Comparison of ENCODE assay signal across 1 cellular context in the genomic region with DNA sequence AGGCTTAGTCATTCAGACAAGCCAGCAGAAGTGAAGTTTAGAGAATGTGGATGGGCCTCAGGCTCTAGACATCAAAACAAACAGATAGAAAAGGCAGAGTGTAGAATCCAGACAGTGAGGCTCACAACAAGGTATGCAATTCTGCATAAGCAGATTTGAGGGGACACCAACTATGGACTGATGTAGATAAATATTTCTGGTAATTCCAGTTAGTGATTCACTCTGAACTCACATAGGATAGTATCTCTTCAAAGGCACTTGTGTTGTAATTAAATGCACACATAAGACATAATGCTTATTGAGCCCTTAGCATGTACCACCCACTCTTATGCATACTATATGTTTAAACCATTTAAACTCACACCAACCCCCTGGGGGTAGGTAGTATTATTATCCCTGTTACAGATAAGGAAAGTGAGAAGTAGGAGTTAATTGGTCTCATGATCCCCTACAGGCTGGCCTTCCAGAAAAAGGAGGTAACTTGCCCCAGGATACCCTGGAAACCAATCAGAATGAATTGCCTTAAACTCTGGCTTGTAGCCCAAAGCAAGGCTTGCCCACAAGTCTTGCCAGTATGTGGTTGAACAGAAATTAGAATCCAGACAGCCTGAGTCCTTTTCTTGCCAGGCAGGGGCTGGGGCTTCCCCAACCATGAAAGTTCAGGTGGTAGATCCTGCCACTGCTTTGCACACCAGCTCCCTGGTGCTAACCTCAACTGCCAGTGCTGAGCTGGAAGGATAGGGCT.
TF ChIP-seq lines count a peak whose summit lies in the region.

No MANE protein-coding gene starts in this region.

TF ChIP-seq in A549, 52 proteins besides CTCF, POLR2A, EP300 and RAD21:
- TF ChIP-seq, protein P1, sequence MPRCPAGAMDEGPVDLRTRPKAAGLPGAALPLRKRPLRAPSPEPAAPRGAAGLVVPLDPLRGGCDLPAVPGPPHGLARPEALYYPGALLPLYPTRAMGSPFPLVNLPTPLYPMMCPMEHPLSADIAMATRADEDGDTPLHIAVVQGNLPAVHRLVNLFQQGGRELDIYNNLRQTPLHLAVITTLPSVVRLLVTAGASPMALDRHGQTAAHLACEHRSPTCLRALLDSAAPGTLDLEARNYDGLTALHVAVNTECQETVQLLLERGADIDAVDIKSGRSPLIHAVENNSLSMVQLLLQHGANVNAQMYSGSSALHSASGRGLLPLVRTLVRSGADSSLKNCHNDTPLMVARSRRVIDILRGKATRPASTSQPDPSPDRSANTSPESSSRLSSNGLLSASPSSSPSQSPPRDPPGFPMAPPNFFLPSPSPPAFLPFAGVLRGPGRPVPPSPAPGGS (IDR thresholded peaks at IDR 0.05): no peak
- TF ChIP-seq RCOR1 (IDR thresholded peaks at IDR 0.05; ENCODE audit: low read depth, low read length): no peak
- no peak for TF ChIP-seq ZC3H11A (IDR thresholded peaks at IDR 0.05)
- no peak for TF ChIP-seq HOXB5 (CRISPR knock-in tag; IDR thresholded peaks at IDR 0.05)
- no peak for TF ChIP-seq KDM1A (IDR thresholded peaks at IDR 0.05; ENCODE audit: low read depth)
- TF ChIP-seq ZNF302 (CRISPR knock-in tag; IDR thresholded peaks at IDR 0.05): no peak
- TF ChIP-seq SMC3 (IDR thresholded peaks at IDR 0.05): no peak
- no peak for TF ChIP-seq HDAC2 (IDR thresholded peaks at IDR 0.05)
- no peak for TF ChIP-seq KDM5A (IDR thresholded peaks at IDR 0.05)
- TF ChIP-seq ZFP36 (IDR thresholded peaks at IDR 0.05; ENCODE audit: borderline replicate concordance, partially characterized antibody): no peak
- TF ChIP-seq RFX5 (IDR thresholded peaks at IDR 0.05): no peak
- TF ChIP-seq, protein P2, sequence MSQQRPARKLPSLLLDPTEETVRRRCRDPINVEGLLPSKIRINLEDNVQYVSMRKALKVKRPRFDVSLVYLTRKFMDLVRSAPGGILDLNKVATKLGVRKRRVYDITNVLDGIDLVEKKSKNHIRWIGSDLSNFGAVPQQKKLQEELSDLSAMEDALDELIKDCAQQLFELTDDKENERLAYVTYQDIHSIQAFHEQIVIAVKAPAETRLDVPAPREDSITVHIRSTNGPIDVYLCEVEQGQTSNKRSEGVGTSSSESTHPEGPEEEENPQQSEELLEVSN (IDR thresholded peaks at IDR 0.05; ENCODE audit: borderline replicate concordance, low read depth): no peak
- TF ChIP-seq, protein P3, sequence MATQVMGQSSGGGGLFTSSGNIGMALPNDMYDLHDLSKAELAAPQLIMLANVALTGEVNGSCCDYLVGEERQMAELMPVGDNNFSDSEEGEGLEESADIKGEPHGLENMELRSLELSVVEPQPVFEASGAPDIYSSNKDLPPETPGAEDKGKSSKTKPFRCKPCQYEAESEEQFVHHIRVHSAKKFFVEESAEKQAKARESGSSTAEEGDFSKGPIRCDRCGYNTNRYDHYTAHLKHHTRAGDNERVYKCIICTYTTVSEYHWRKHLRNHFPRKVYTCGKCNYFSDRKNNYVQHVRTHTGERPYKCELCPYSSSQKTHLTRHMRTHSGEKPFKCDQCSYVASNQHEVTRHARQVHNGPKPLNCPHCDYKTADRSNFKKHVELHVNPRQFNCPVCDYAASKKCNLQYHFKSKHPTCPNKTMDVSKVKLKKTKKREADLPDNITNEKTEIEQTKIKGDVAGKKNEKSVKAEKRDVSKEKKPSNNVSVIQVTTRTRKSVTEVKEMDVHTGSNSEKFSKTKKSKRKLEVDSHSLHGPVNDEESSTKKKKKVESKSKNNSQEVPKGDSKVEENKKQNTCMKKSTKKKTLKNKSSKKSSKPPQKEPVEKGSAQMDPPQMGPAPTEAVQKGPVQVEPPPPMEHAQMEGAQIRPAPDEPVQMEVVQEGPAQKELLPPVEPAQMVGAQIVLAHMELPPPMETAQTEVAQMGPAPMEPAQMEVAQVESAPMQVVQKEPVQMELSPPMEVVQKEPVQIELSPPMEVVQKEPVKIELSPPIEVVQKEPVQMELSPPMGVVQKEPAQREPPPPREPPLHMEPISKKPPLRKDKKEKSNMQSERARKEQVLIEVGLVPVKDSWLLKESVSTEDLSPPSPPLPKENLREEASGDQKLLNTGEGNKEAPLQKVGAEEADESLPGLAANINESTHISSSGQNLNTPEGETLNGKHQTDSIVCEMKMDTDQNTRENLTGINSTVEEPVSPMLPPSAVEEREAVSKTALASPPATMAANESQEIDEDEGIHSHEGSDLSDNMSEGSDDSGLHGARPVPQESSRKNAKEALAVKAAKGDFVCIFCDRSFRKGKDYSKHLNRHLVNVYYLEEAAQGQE (IDR thresholded peaks at IDR 0.05): no peak
- TF ChIP-seq FOSB (CRISPR knock-in tag; IDR thresholded peaks at IDR 0.05): no peak
- TF ChIP-seq BHLHE40 (IDR thresholded peaks at IDR 0.05; ENCODE audit: low read depth, low read length): no peak
- TF ChIP-seq, protein P4, sequence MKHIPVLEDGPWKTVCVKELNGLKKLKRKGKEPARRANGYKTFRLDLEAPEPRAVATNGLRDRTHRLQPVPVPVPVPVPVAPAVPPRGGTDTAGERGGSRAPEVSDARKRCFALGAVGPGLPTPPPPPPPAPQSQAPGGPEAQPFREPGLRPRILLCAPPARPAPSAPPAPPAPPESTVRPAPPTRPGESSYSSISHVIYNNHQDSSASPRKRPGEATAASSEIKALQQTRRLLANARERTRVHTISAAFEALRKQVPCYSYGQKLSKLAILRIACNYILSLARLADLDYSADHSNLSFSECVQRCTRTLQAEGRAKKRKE (CRISPR knock-in tag; IDR thresholded peaks at IDR 0.05; ENCODE audit: low read depth): no peak
- no peak for TF ChIP-seq MAZ (IDR thresholded peaks at IDR 0.05; ENCODE audit: borderline replicate concordance, low read depth, low read length)
- no peak for TF ChIP-seq CBX8 (IDR thresholded peaks at IDR 0.05)
- TF ChIP-seq PHF8 (IDR thresholded peaks at IDR 0.05; ENCODE audit: borderline replicate concordance, low read depth): no peak
